7 cellular contexts compared by ENCODE assay signal in genomic region chr7:6992183-6992582, GRCh38.
DNase-seq lines count a peak whose midpoint lies in the region; ATAC-seq and TF ChIP-seq lines count a peak whose summit lies in the region.
"Not testable (repeated sequence)": the region's sequence is repeated elsewhere in the genome, so short reads cannot be mapped to it uniquely, and the experiment has no call there.

No MANE protein-coding gene starts in this region.

- H3K27ac Mint-ChIP-seq in endothelial cell (ENCODE audit: unreplicated experiment), result peak overlapping the region; percentile 82

- not testable (repeated sequence) for H3K36me3 ChIP-seq in PC-3 (ENCODE audit: low read depth, low read length); colonic mucosa; mucosa of descending colon (ENCODE audit: low read depth); parathyroid adenoma (ENCODE audit: control insufficient read depth, insufficient read depth, low read length); transverse colon

- WGBS in transverse colon (ENCODE audit: low coverage in 1 of 2), 2 donors, result 53 to 88% methylated on average over 6 to 11 of the region's 11 CpGs

- intact Hi-C loops in PC-3 (cut with micrococcal nuclease); colonic mucosa (cut with DNase I); mucosa of descending colon (cut with DNase I, micrococcal nuclease); transverse colon (cut with DNase I; ENCODE audit: low total_unique reads): not testable (repeated sequence)

- not testable (repeated sequence) for H2AFZ ChIP-seq in PC-3 (ENCODE audit: low read length)
- peak overlapping the region; percentile 71 for H2AFZ ChIP-seq in parathyroid adenoma

- not testable (repeated sequence) for TF ChIP-seq EP300 in transverse colon (IDR thresholded peaks at IDR 0.05; ENCODE audit: low read depth)

- H3K4me2 ChIP-seq in PC-3 (ENCODE audit: low read length), result not testable (repeated sequence)
- peak overlapping the region; percentile 73 for H3K4me2 ChIP-seq in parathyroid adenoma (ENCODE audit: low read length)

- not testable (repeated sequence) for H3K9ac ChIP-seq in PC-3 (ENCODE audit: low read length); colonic mucosa (ENCODE audit: low read depth in 2 of 2, low read length in 2 of 2)
- peak overlapping the region; percentile 68 for H3K9ac ChIP-seq in parathyroid adenoma

- not testable (repeated sequence) for BruUV-seq in PC-3 (replicated peaks; lab: Mats Ljungman, UMichigan)

- CTCF ChIA-PET in PC-3 (lab: Charles Lee), result not testable (repeated sequence)

- H3K4me3 Mint-ChIP-seq in endothelial cell (ENCODE audit: unreplicated experiment), result not testable (repeated sequence)

- not testable (repeated sequence) for TF ChIP-seq CTCF in PC-3 (conservative IDR thresholded peaks at IDR 0.05; ENCODE audit: low read depth, low read length); colonic mucosa (IDR thresholded peaks at IDR 0.05); endothelial cell (IDR thresholded peaks at IDR 0.05; ENCODE audit: unreplicated experiment); mucosa of descending colon (IDR thresholded peaks at IDR 0.05); transverse colon (IDR thresholded peaks at IDR 0.05)
- TF ChIP-seq CTCF in parathyroid adenoma (IDR thresholded peaks at IDR 0.05), result peak; percentile 55

- not testable (repeated sequence) for H4K20me1 ChIP-seq in PC-3 (ENCODE audit: low read length)

- not testable (repeated sequence) for H3K9me3 Mint-ChIP-seq in endothelial cell (ENCODE audit: unreplicated experiment)

- not testable (repeated sequence) for H3K9me2 ChIP-seq in PC-3 (replicated peaks; ENCODE audit: low read length)

- not testable (repeated sequence) for H3K27me3 Mint-ChIP-seq in endothelial cell (ENCODE audit: unreplicated experiment)

- H3K4me1 ChIP-seq in PC-3 (ENCODE audit: insufficient read depth, low read length), result peaks cover 15% of the 10 kb centered on the region; the same call in 1 of the 2 replicates
- not testable (repeated sequence) for H3K4me1 ChIP-seq in colonic mucosa; mucosa of descending colon (ENCODE audit: low read depth); transverse colon
- H3K4me1 ChIP-seq in parathyroid adenoma, result peaks cover 51% of the 10 kb centered on the region

- not testable (repeated sequence) for H3K9me3 ChIP-seq in PC-3 (ENCODE audit: low read length); colonic mucosa; mucosa of descending colon; parathyroid adenoma (ENCODE audit: control insufficient read depth, low read length); transverse colon

- H3K4me1 Mint-ChIP-seq in endothelial cell (ENCODE audit: unreplicated experiment), result not testable (repeated sequence)

- H3F3A ChIP-seq in PC-3 (ENCODE audit: low read length, unreplicated experiment), result not testable (repeated sequence)

- H3K79me2 ChIP-seq in PC-3 (ENCODE audit: low read length), result not testable (repeated sequence)
- H3K79me2 ChIP-seq in parathyroid adenoma, result peaks cover 13% of the 10 kb centered on the region

- DNase-seq in ELF-1 (ENCODE audit: low read depth, low spot score) (peak; percentile 23), PC-3 (peak; percentile 32), colonic mucosa (peak; percentile 39), mucosa of descending colon (peak in 1 of 3 donors; percentile 59), transverse colon (peak; percentile 21)
- not testable (repeated sequence) for DNase-seq in endothelial cell (ENCODE audit: low spot score)

- H3K27ac ChIP-seq in PC-3 (ENCODE audit: low read length); colonic mucosa: not testable (repeated sequence)
- H3K27ac ChIP-seq in parathyroid adenoma (peak overlapping the region; percentile 100), transverse colon (peak overlapping the region; percentile 80 to 86 (median 83))

- in situ Hi-C loops in transverse colon (cut with MboI; ENCODE audit: low pct_ligation_motif_present in 1 of 4, low pct_unique_long_range_greater_than_20kb in 1 of 4, low sequenced_read_pairs in 3 of 4), result not testable (repeated sequence)

- not testable (repeated sequence) for H3K36me3 Mint-ChIP-seq in endothelial cell (ENCODE audit: low read depth, unreplicated experiment)

- POLR2A ChIA-PET in PC-3 (lab: Charles Lee; ENCODE audit: unreplicated experiment), result interaction anchor here (0.5 kb wide), 1 partner anchor 115 kb away, joined by 3 read pairs; no protein-coding TSS in a partner anchor

- ATAC-seq in PC-3, mucosa of descending colon: not testable (repeated sequence)

- not testable (repeated sequence) for TF ChIP-seq POLR2A in transverse colon (IDR thresholded peaks at IDR 0.05)

- H3K4me3 ChIP-seq in PC-3 (ENCODE audit: low read length), result not testable (repeated sequence)
- H3K4me3 ChIP-seq in colonic mucosa (peak overlapping the region; percentile 20), mucosa of descending colon (peak overlapping the region; percentile 0), parathyroid adenoma (ENCODE audit: low read depth, low read length) (peak overlapping the region; percentile 54), transverse colon (peak overlapping the region in 2 of 4 donors; percentile 22 to 29)

- H3K27me3 ChIP-seq in PC-3 (ENCODE audit: low read length); colonic mucosa; parathyroid adenoma (ENCODE audit: control insufficient read depth, insufficient read depth, low read length); transverse colon: not testable (repeated sequence)
